8 cellular contexts compared by ENCODE assay signal in genomic region chr15:41989573-41990242, GRCh38. TPM values are rescaled to one million over a fixed set of nuclear protein-coding genes. Genes with fewer than 3 reads are reported as not detected.
DNase-seq lines count a peak whose midpoint lies in the region; ATAC-seq and TF ChIP-seq lines count a peak whose summit lies in the region.

No MANE protein-coding gene starts in this region.

- H3K36me3 Mint-ChIP-seq in naive thymus-derived CD8-positive, alpha-beta T cell, result no peaks in the 10 kb centered on the region
- no peaks in the 10 kb centered on the region for H3K36me3 Mint-ChIP-seq in stimulated activated effector memory CD8-positive, alpha-beta T cell treated with anti-CD3 and anti-CD28 coated beads, Interleukin-12 subunit alpha, Interleukin-12 subunit beta, amount 100 ng/mL, for 72 hours

- H3K4me2 ChIP-seq in OCI-LY7 (ENCODE audit: low read length), result no peak overlapping the region

- CTCF ChIA-PET in OCI-LY7 (lab: Charles Lee; ENCODE audit: unreplicated experiment), result interaction anchor here (0.8 to 1.6 kb wide), 3 partner anchors 67 to 85 kb away, joined by 3 to 4 read pairs (median 3); no protein-coding TSS in a partner anchor

- no peak for TF ChIP-seq POLR2A in esophagus squamous epithelium (IDR thresholded peaks at IDR 0.05)

- H3K27me3 Mint-ChIP-seq in naive thymus-derived CD8-positive, alpha-beta T cell, result peaks cover 0 to 10% (median 0%) of the 10 kb centered on the region in 5 donors

- TF ChIP-seq CTCF in OCI-LY7 (conservative IDR thresholded peaks at IDR 0.05; ENCODE audit: low read length) (peak; percentile 90), esophagus squamous epithelium (IDR thresholded peaks at IDR 0.05) (peak; percentile 95 to 99 (median 98))

- POLR2A ChIA-PET in OCI-LY7 (lab: Charles Lee), result interaction anchor here (0.5 to 1.5 kb wide), 5 partner anchors 17 to 411 kb away, joined by 3 to 9 read pairs (median 3); partner anchors contain the start of gene EHD4
- POLR2A ChIA-PET in naive thymus-derived CD8-positive, alpha-beta T cell (lab: Charles Lee), result interaction anchor here (0.6 kb wide), 2 partner anchors 18 to 162 kb away, joined by 3 read pairs; partner anchors contain the start of gene JMJD7

- H3K36me3 ChIP-seq in OCI-LY7 (ENCODE audit: insufficient read depth, low read length), result no peaks in the 10 kb centered on the region
- no peaks in the 10 kb centered on the region for H3K36me3 ChIP-seq in esophagus squamous epithelium

- H3K27ac ChIP-seq in OCI-LY7 (ENCODE audit: low read depth, low read length, poor library complexity, severe bottlenecking) (no peak overlapping the region), esophagus squamous epithelium (no peak overlapping the region)

- peak; percentile 54 for ATAC-seq in HG02610 (IDR thresholded peaks at IDR 0.05; ENCODE audit: unreplicated experiment)
- peak; percentile 94 to 98 for ATAC-seq in naive thymus-derived CD8-positive, alpha-beta T cell
- ATAC-seq in stimulated activated effector memory CD8-positive, alpha-beta T cell treated with anti-CD3 and anti-CD28 coated beads, Interleukin-12 subunit alpha, Interleukin-12 subunit beta, amount 100 ng/mL, for 72 hours, result peak; percentile 86
- no peak for ATAC-seq in HG03039 (IDR thresholded peaks at IDR 0.05; ENCODE audit: unreplicated experiment)

- H3K9me3 ChIP-seq in OCI-LY7 (ENCODE audit: low read length) (no peaks in the 10 kb centered on the region), esophagus squamous epithelium (no peaks in the 10 kb centered on the region)

- DNase-seq in DMS114 treated with DMSO at 0.1 percent for 48 hours (lab: John Stamatoyannopoulos, UW; ENCODE audit: unreplicated experiment) (peak; percentile 27), OCI-LY7 (ENCODE audit: low spot score) (peak; percentile 77), activated T-cell treated with anti-CD3 and anti-CD28 coated beads for 48 hours (ENCODE audit: low read depth) (peak; percentile 80), esophagus squamous epithelium (lab: John Stamatoyannopoulos, UW) (peak; percentile 7)
- DNase-seq in naive thymus-derived CD8-positive, alpha-beta T cell, result peak; percentile 62 to 86 (median 75)
- peak; percentile 88 to 95 for DNase-seq in stimulated activated effector memory CD8-positive, alpha-beta T cell treated with anti-CD3 and anti-CD28 coated beads, Interleukin-12 subunit alpha, Interleukin-12 subunit beta, amount 100 ng/mL, for 72 hours (ENCODE audit: low spot score in 2 of 2)

- H2AFZ ChIP-seq in OCI-LY7 (ENCODE audit: low read length), result no peak overlapping the region

- no peak overlapping the region for H3K4me3 Mint-ChIP-seq in naive thymus-derived CD8-positive, alpha-beta T cell
- H3K4me3 Mint-ChIP-seq in stimulated activated effector memory CD8-positive, alpha-beta T cell treated with anti-CD3 and anti-CD28 coated beads, Interleukin-12 subunit alpha, Interleukin-12 subunit beta, amount 100 ng/mL, for 72 hours, result no peak overlapping the region

- H3K4me1 ChIP-seq in OCI-LY7 (ENCODE audit: insufficient read depth, low read length, poor library complexity, severe bottlenecking), result no peaks in the 10 kb centered on the region
- H3K4me1 ChIP-seq in esophagus squamous epithelium, result peaks cover 0 to 10% (median 0%) of the 10 kb centered on the region in 3 donors

- 13 to 20% methylated on average over 4 of the region's 9 CpGs for WGBS in esophagus squamous epithelium, 2 donors

- H3K79me2 ChIP-seq in OCI-LY7 (ENCODE audit: insufficient read depth, low read depth, low read length), result no peaks in the 10 kb centered on the region

- no peaks in the 10 kb centered on the region for H4K20me1 ChIP-seq in OCI-LY7 (ENCODE audit: insufficient read depth, low read length)

- H3K27ac Mint-ChIP-seq in naive thymus-derived CD8-positive, alpha-beta T cell, result no peak overlapping the region
- no peak overlapping the region for H3K27ac Mint-ChIP-seq in stimulated activated effector memory CD8-positive, alpha-beta T cell treated with anti-CD3 and anti-CD28 coated beads, Interleukin-12 subunit alpha, Interleukin-12 subunit beta, amount 100 ng/mL, for 72 hours

- BruUV-seq in OCI-LY7 (replicated peaks; lab: Mats Ljungman, UMichigan), result no TSS peak

- H3K4me3 ChIP-seq in OCI-LY7 (ENCODE audit: low read depth, low read length, poor library complexity, severe bottlenecking) (no peak overlapping the region), esophagus squamous epithelium (no peak overlapping the region)

- H3K9me2 ChIP-seq in OCI-LY7 (ENCODE audit: insufficient read depth, low read length), result no peaks in the 10 kb centered on the region

- H3K9me3 Mint-ChIP-seq in naive thymus-derived CD8-positive, alpha-beta T cell, result no peaks in the 10 kb centered on the region
- no peaks in the 10 kb centered on the region for H3K9me3 Mint-ChIP-seq in stimulated activated effector memory CD8-positive, alpha-beta T cell treated with anti-CD3 and anti-CD28 coated beads, Interleukin-12 subunit alpha, Interleukin-12 subunit beta, amount 100 ng/mL, for 72 hours

- H3K4me1 Mint-ChIP-seq in naive thymus-derived CD8-positive, alpha-beta T cell, result peaks cover 0 to 3% (median 0%) of the 10 kb centered on the region in 4 donors
- no peaks in the 10 kb centered on the region for H3K4me1 Mint-ChIP-seq in stimulated activated effector memory CD8-positive, alpha-beta T cell treated with anti-CD3 and anti-CD28 coated beads, Interleukin-12 subunit alpha, Interleukin-12 subunit beta, amount 100 ng/mL, for 72 hours

- intact Hi-C loops in OCI-LY7 (cut with micrococcal nuclease; ENCODE audit: unreplicated experiment), result loop anchor here (1.0 kb wide), 3 partner anchors 70 to 148 kb away; no protein-coding TSS in a partner anchor
- intact Hi-C loops in esophagus squamous epithelium (cut with DNase I), result loop anchor here (5.0 to 10.0 kb wide), 2 partner anchors 73 to 145 kb away; no protein-coding TSS in a partner anchor

- peaks cover 0 to 8% (median 0%) of the 10 kb centered on the region in 4 donors for H3K27me3 ChIP-seq in esophagus squamous epithelium

RNA-seq across cellular contexts. Expression of gene EHD4, which starts 17.4 kb away (rescaled TPM):
- total RNA-seq in OCI-LY7 (2014; rRNA removed; shearing (Covaris generic)), result 13.5 and 14.2 TPM in 2 replicates
- total RNA-seq in OCI-LY7 (2022) (19.4 and 20.7 TPM in 2 replicates), esophagus squamous epithelium (10 to 100 TPM; 25.4 to 45.3 (median 27.8) TPM)
- total RNA-seq in naive thymus-derived CD8-positive, alpha-beta T cell, result 10 to 100 TPM in 1 of 2 experiments, 1 to 10 TPM in 1; 9.1 to 10.4 TPM
- polyA plus RNA-seq in naive thymus-derived CD8-positive, alpha-beta T cell, result 1 to 10 TPM; 5.2 to 7.6 (median 5.9) TPM

RNA-seq across cellular contexts. Expression of gene PLA2G4E, which starts 31.1 kb away (rescaled TPM):
- not detected in 2 replicates for total RNA-seq in OCI-LY7 (2014; rRNA removed; shearing (Covaris generic))
- total RNA-seq in OCI-LY7 (2022) (not detected in 2 replicates), esophagus squamous epithelium (10 to 100 TPM in 1 of 4 donors, 1 to 10 TPM in 3; 1.1 to 89.5 (median 9.2) TPM)
- not detected for total RNA-seq in naive thymus-derived CD8-positive, alpha-beta T cell
- not detected for polyA plus RNA-seq in naive thymus-derived CD8-positive, alpha-beta T cell

Comparison
In these comparisons a context has a peak if more than half of its experiments do, and no peak if none do; other contexts are left out.
1. DNase-seq: peak in every context shown above with its lines; median percentile 92 in stimulated activated effector memory CD8-positive, alpha-beta T cell treated with anti-CD3 and anti-CD28 coated beads, Interleukin-12 subunit alpha, Interleukin-12 subunit beta, amount 100 ng/mL, for 72 hours; 80 in activated T-cell treated with anti-CD3 and anti-CD28 coated beads for 48 hours; 77 in OCI-LY7; 75 in naive thymus-derived CD8-positive, alpha-beta T cell; 27 in DMS114 treated with DMSO at 0.1 percent for 48 hours; 7 in esophagus squamous epithelium.